In the genomic region with DNA sequence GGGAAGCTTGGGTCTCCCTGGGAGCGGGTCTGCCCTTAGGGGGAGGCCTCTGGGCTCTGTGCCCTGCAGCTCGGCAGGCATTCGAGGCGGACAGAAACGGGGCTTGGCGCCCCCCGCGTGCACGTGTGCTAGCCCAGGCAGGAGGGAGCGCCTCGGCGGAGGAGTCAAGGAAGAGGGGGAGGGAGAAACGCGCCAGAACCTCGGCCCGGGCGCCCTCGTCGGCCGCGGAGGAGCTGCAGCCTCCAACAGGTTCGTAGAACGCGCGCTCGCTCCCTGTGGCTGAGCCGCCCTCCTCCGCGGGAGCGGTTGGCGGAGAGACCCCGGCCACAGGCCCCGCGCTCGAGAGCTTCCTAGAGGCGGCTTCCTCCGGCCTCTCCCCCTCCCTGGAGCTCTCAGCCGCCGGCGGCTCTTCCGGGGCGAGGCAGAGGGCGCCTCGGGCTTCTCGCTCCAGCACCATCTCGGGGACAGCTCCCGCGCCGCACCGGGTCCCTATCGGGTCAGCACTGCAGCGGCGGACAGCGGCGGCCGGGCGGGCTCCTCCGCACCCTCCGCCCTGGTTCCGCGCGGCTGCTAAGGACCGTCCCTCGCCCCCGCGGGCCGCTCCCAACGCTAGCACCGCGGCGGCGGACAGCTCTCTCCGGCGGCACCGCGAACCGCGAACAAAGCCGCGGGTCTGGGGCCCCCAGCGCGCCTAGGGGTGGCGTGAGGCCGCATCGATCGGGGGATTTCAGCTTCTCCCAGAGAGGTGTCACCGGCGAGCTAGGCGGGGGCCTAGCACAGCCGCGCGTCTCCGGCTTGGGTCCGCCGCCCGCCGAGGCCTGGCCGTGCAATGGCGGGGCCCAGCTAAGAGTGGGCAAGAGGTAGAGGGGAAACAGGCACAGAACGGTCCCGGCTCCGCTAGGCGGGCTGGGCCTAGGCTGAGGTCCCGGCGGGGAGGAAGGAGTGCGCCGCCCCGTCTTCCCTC, we compare ENCODE assay signal across 7 cellular contexts.
DNase-seq lines count a peak whose midpoint lies in the region; ATAC-seq and TF ChIP-seq lines count a peak whose summit lies in the region.

No MANE protein-coding gene starts in this region.

- peak overlapping the region in 1 of 4 experiments; percentile 25 for H3K4me3 ChIP-seq in fibroblast of lung (replicated peaks in 1 of 4; ENCODE audit: control extremely low read depth in 1 of 4, insufficient read depth in 1 of 4, low read depth in 3 of 4, low read length in 4 of 4)

- DNase-seq in NOMO-1 treated with DMSO at 0.1 percent for 48 hours (lab: John Stamatoyannopoulos, UW; ENCODE audit: unreplicated experiment) (peak; percentile 67), activated T-helper 1 cell treated with Interleukin-2 at 50 U/mL for 16 hours (ENCODE audit: low read depth) (peak; percentile 61), fibroblast of lung (ENCODE audit: low read depth in 2 of 2) (peak; percentile 83 to 84)
- peak; percentile 64 to 87 (median 74) for DNase-seq in stimulated activated naive CD4-positive, alpha-beta T cell (lab: John Stamatoyannopoulos, UW)

- no peaks in the 10 kb centered on the region for H3K4me1 Mint-ChIP-seq in nephron

- H3K9ac ChIP-seq in fibroblast of lung (ENCODE audit: insufficient read depth, low read length), result no peak overlapping the region

- H3K36me3 ChIP-seq in fibroblast of lung (ENCODE audit: control insufficient read depth, insufficient read depth, low read length), result no peaks in the 10 kb centered on the region

- H4K20me1 ChIP-seq in fibroblast of lung (ENCODE audit: control insufficient read depth, extremely low read depth, insufficient read depth, low read length), result no peaks in the 10 kb centered on the region

- H2AFZ ChIP-seq in fibroblast of lung (ENCODE audit: low read length), result no peak overlapping the region

- no peak overlapping the region for H3K27ac Mint-ChIP-seq in nephron

- peaks cover 63% of the 10 kb centered on the region for H3K27me3 Mint-ChIP-seq in nephron (ENCODE audit: low read depth)

- H3K27ac ChIP-seq in fibroblast of lung (ENCODE audit: insufficient read depth, low read length), result no peak overlapping the region

- H3K9me3 ChIP-seq in fibroblast of lung (ENCODE audit: control insufficient read depth, insufficient read depth, low read depth, low read length), result no peaks in the 10 kb centered on the region

- H3K4me3 Mint-ChIP-seq in nephron, result peak overlapping the region in 2 of 3 experiments; percentile 59 to 71

- no peaks in the 10 kb centered on the region for H3K36me3 Mint-ChIP-seq in nephron (ENCODE audit: low read depth)

- no peaks in the 10 kb centered on the region for H3K9me3 Mint-ChIP-seq in nephron

- H3K27me3 ChIP-seq in fibroblast of lung (ENCODE audit: control insufficient read depth, insufficient read depth, low read length), result peaks cover 5% of the 10 kb centered on the region

- ATAC-seq in GM18505 (IDR thresholded peaks at IDR 0.05; ENCODE audit: unreplicated experiment) (peak; percentile 64), HG03159 (IDR thresholded peaks at IDR 0.05; ENCODE audit: unreplicated experiment) (peak; percentile 78)

- TF ChIP-seq CTCF in fibroblast of lung (conservative IDR thresholded peaks at IDR 0.05 in 1 of 2, IDR thresholded peaks at IDR 0.05 in 1 of 2; ENCODE audit: low read depth in 1 of 2, low read length in 2 of 2) (no peak), nephron (IDR thresholded peaks at IDR 0.05; ENCODE audit: unreplicated experiment in 3 of 3) (no peak)

- TF ChIP-seq POLR2A in GM18505 (IDR thresholded peaks at IDR 0.05; ENCODE audit: borderline replicate concordance, extremely low read depth, insufficient read depth, insufficient read length), result no peak

- H3K4me2 ChIP-seq in fibroblast of lung (ENCODE audit: extremely low read depth, insufficient read depth, low read length), result peak overlapping the region; percentile 67

- no peaks in the 10 kb centered on the region for H3K79me2 ChIP-seq in fibroblast of lung (ENCODE audit: control insufficient read depth, insufficient read depth, low read length)

- H3K4me1 ChIP-seq in fibroblast of lung (ENCODE audit: control insufficient read depth, extremely low read depth, insufficient read depth, low read length), result no peaks in the 10 kb centered on the region
